ENCODE assay signal across 29 cellular contexts in genomic region chr3:179788996-179789395, GRCh38.
"Had no signal": no experiment of that assay in that cellular context is flagged by ENCODE, and none has a peak within 500 bp of the region (broad histone marks: within the 10 kb centered on the region; RNA-seq: fewer than 3 reads in every experiment).

No MANE protein-coding gene starts in this region.

- FAIRE-seq: endometrium, endothelial cell of umbilical vein, frontal cortex had no signal

- H3K4me1 ChIP-seq: adrenal gland, body of pancreas, colonic mucosa had no signal

- ATAC-seq: activated CD8-positive, alpha-beta T cell treated with anti-CD3 and anti-CD28 coated beads for 36 hours; activated naive CD8-positive, alpha-beta T cell treated with anti-CD3 and anti-CD28 coated beads, Interleukin-2, amount 50 U/mL, for 24 hours; activated T-cell treated with anti-CD3 and anti-CD28 coated beads, Interleukin-2, amount 50 U/mL, for 4 hours; body of pancreas; WTC11 had no signal

- H3K27me3 ChIP-seq: adrenal gland, body of pancreas, cardiac muscle cell, colonic mucosa had no signal

- H3K4me3 ChIP-seq: adrenal gland, body of pancreas, cardiac muscle cell, colonic mucosa had no signal

- H3K27ac ChIP-seq: adrenal gland, body of pancreas, cardiac muscle cell, colonic mucosa had no signal

- DNase-seq: activated CD4-positive, alpha-beta T cell treated with anti-CD3 and anti-CD28 coated beads for 1 hour; activated CD4-positive, alpha-beta T cell treated with anti-CD3 and anti-CD28 coated beads for 48 hours; activated CD4-positive, alpha-beta T cell treated with anti-CD3 and anti-CD28 coated beads, Interleukin-2, amount 50 U/mL, for 1 hour; activated CD4-positive, alpha-beta T cell treated with anti-CD3 and anti-CD28 coated beads, Interleukin-2, amount 50 U/mL, for 48 hours; activated CD8-positive, alpha-beta memory T cell treated with anti-CD3 and anti-CD28 coated beads for 24 hours; activated CD8-positive, alpha-beta T cell treated with anti-CD3 and anti-CD28 coated beads for 36 hours; activated effector memory CD4-positive, alpha-beta T cell treated with anti-CD3 and anti-CD28 coated beads, Interleukin-2, amount 50 U/mL, for 16 hours; activated naive CD4-positive, alpha-beta T cell treated with anti-CD3 and anti-CD28 coated beads for 36 hours; activated naive CD8-positive, alpha-beta T cell treated with anti-CD3 and anti-CD28 coated beads for 36 hours; activated naive CD8-positive, alpha-beta T cell treated with anti-CD3 and anti-CD28 coated beads, Interleukin-2, amount 50 U/mL, for 24 hours; activated T-cell treated with anti-CD3 and anti-CD28 coated beads, Interleukin-2, amount 50 U/mL, for 4 hours; adrenal gland; amygdala; aorta; central memory CD4-positive, alpha-beta T cell; cerebellar nuclear complex; colonic mucosa; effector CD8-positive, alpha-beta T cell; erythroblast; foreskin fibroblast; head of caudate nucleus; hippocampal formation; T-helper 2 cell had no signal

- H3K36me3 ChIP-seq: colonic mucosa had no signal
